ENCODE assay signal across 20 cellular contexts in the genomic region with DNA sequence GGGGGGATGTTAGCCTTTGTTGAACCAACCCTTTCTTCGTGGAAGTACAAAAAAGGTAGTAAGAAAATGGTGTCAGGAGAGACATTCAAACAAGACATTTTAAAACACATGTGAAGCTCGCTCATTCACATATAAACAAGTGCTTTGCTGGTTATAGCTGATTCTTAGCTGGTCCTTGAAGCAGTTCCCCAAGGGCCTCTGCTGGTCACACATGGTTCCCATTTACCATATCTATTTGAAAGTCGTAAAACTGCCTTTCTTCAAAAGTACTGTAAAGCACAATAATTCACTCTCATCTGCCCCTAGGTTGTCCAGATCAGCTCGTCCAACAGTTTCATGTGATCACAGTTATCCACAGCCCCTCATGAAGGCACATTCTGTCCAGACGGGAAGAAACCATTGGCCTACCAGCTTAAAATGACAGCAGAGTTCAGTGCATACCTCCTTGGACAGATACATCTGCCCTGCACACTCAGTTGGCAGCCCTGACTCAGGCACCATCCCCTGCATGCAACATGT.
DNase-seq lines count a peak whose midpoint lies in the region; FAIRE-seq and TF ChIP-seq lines count a peak whose summit lies in the region.
"Had no signal": no experiment of that assay in that cellular context is flagged by ENCODE, and none has a peak within 500 bp of the region (broad histone marks: within the 10 kb centered on the region; RNA-seq: fewer than 3 reads in every experiment).

No MANE protein-coding gene starts in this region.

- no peak overlapping the region for H3K14ac ChIP-seq in H1 (ENCODE audit: insufficient read length)

- H3K27me3 ChIP-seq in H1 (replicated peaks in 1 of 4; ENCODE audit: control insufficient read depth in 3 of 4, extremely low read depth in 1 of 4, insufficient read depth in 3 of 4, low read length in 3 of 4), result no peaks in the 10 kb centered on the region; a peak in 1 of 7 replicates

- H2BK120ac ChIP-seq in H1 (replicated peaks; ENCODE audit: low read depth, low read length), result no peak overlapping the region

- CTCF ChIA-PET in HEK293T (lab: Yijun Ruan, JAX), result interaction anchor here (0.6 kb wide), 1 partner anchor 184 kb away, joined by 3 read pairs; no protein-coding TSS in a partner anchor
- CTCF ChIA-PET in H1 (lab: Charles Lee; ENCODE audit: partially characterized antibody), result interaction anchor here (0.7 to 3.7 kb wide), 11 partner anchors 8 to 124 kb away, joined by 3 to 13 read pairs (median 3); no protein-coding TSS in a partner anchor

- no peaks in the 10 kb centered on the region for H3K23me2 ChIP-seq in H1 (ENCODE audit: low read depth, low read length)

- H3K27me3 Mint-ChIP-seq in nephron (ENCODE audit: low read depth) (no peaks in the 10 kb centered on the region), endothelial cell (ENCODE audit: unreplicated experiment) (peaks cover 9% of the 10 kb centered on the region)

- H3K4me3 Mint-ChIP-seq in nephron (no peak overlapping the region), endothelial cell (ENCODE audit: unreplicated experiment) (no peak overlapping the region)
- H3K4me3 Mint-ChIP-seq: CD4-positive, alpha-beta memory T cell had no signal

- no peaks in the 10 kb centered on the region for H3K4me1 ChIP-seq in H1 (replicated peaks in 1 of 4; ENCODE audit: control insufficient read depth in 3 of 4, insufficient read depth in 4 of 4, low read length in 3 of 4)

- no peaks in the 10 kb centered on the region for H3K9me3 ChIP-seq in H1 (ENCODE audit: insufficient read depth in 2 of 2, low read depth in 1 of 2, low read length in 1 of 2)
- H3K9me3 ChIP-seq: A549 had no signal

- H2BK20ac ChIP-seq in H1 (ENCODE audit: low read length), result no peak overlapping the region

- no peaks in the 10 kb centered on the region for H3K79me1 ChIP-seq in H1 (ENCODE audit: low read depth, low read length)

- H3K4me3 ChIP-seq in AG09309 (ENCODE audit: control insufficient read depth, low read depth, low read length) (no peak overlapping the region), H1 (ENCODE audit: extremely low read depth in 1 of 4, insufficient read depth in 2 of 4, low read depth in 3 of 4, low read length in 4 of 4) (no peak overlapping the region)
- H3K4me3 ChIP-seq: A549, GM23248 had no signal

- no peak overlapping the region for H4K8ac ChIP-seq in H1 (ENCODE audit: extremely low read depth, insufficient read depth, low read length)

- no peak overlapping the region for H3K18ac ChIP-seq in H1 (ENCODE audit: extremely low read depth, low read length)

- no peak for TF ChIP-seq POLR2A in H1 (IDR thresholded peaks at IDR 0.05; ENCODE audit: control extremely low read depth in 1 of 2, low read depth in 2 of 2, low read length in 2 of 2)

- peak overlapping the region; percentile 16 to 82 (median 76) for H3K27ac Mint-ChIP-seq in nephron
- no peak overlapping the region for H3K27ac Mint-ChIP-seq in endothelial cell (ENCODE audit: unreplicated experiment)
- H3K27ac Mint-ChIP-seq: CD4-positive, alpha-beta memory T cell had no signal

- H3K9ac ChIP-seq in H1 (replicated peaks in 1 of 4; ENCODE audit: extremely low read depth in 1 of 4, low read depth in 3 of 4, low read length in 3 of 4), result no peak overlapping the region
- H3K9ac ChIP-seq: GM23248 had no signal

- no peak overlapping the region for H3K4me2 ChIP-seq in H1 (ENCODE audit: insufficient read depth in 1 of 2, low read depth in 2 of 2, low read length in 2 of 2)
- H3K4me2 ChIP-seq: A549 had no signal

- H3K9me3 Mint-ChIP-seq in nephron (no peaks in the 10 kb centered on the region), endothelial cell (ENCODE audit: unreplicated experiment) (no peaks in the 10 kb centered on the region)
- H3K9me3 Mint-ChIP-seq: CD4-positive, alpha-beta memory T cell had no signal

- no peak overlapping the region for H2AFZ ChIP-seq in H1 (ENCODE audit: low read length)

- no peaks in the 10 kb centered on the region for H3K79me2 ChIP-seq in H1 (ENCODE audit: control insufficient read depth in 1 of 2, insufficient read depth in 2 of 2, low read length in 2 of 2)

- no peak for TF ChIP-seq EP300 in H1 (IDR thresholded peaks at IDR 0.05; ENCODE audit: borderline replicate concordance in 1 of 2, low read depth in 2 of 2, low read length in 2 of 2)

- H4K91ac ChIP-seq in H1 (replicated peaks; ENCODE audit: insufficient read length, low read length), result no peak overlapping the region

- FAIRE-seq in H1 (lab: Jason Lieb, UNC), result no peak
- FAIRE-seq: A549, D721Med, HepG2, RCC 7860 had no signal

- DNase-seq in AG09309 (ENCODE audit: low read depth) (peak; percentile 43), HEK293T (ENCODE audit: extremely low spot score) (no peak), H1 (ENCODE audit: low read depth in 1 of 2, low spot score in 2 of 2) (no peak), endothelial cell (ENCODE audit: low spot score) (no peak), ureter (ENCODE audit: low spot score) (no peak)
- no peak for DNase-seq in stimulated activated naive CD4-positive, alpha-beta T cell (lab: John Stamatoyannopoulos, UW)
- no peak for DNase-seq in stimulated activated CD4-positive, alpha-beta T cell treated with anti-CD3 and anti-CD28 coated beads, Interleukin-15, amount 100 ng/mL, for 24 hours
- DNase-seq: CD4-positive, alpha-beta memory T cell; DND-41; GM23248; Karpas-422; MM.1S; NCI-H187 treated with DMSO at 0.1 percent for 48 hours; NCI-H510A treated with DMSO at 0.1 percent for 48 hours; SIG-M5 had no signal

- no peak for TF ChIP-seq RAD21 in H1 (IDR thresholded peaks at IDR 0.05 in 1 of 2, conservative IDR thresholded peaks at IDR 0.05 in 1 of 2; ENCODE audit: low read depth in 2 of 2, low read length in 2 of 2)

- H3K27ac ChIP-seq in H1 (ENCODE audit: low read depth, low read length), result no peak overlapping the region
- H3K27ac ChIP-seq: A549, GM23248 had no signal

- H2AK5ac ChIP-seq in H1 (ENCODE audit: low read depth, low read length), result no peak overlapping the region

- POLR2A ChIA-PET in HEK293T (lab: Yijun Ruan, JAX), result no interaction called here
- POLR2A ChIA-PET in H1 (lab: Charles Lee; ENCODE audit: partially characterized antibody), result no interaction called here

- no peak overlapping the region for H3K4ac ChIP-seq in H1 (replicated peaks; ENCODE audit: insufficient read length, low read depth, low read length)

- H3K4me1 Mint-ChIP-seq in nephron, result peaks cover 22% of the 10 kb centered on the region
- peaks cover 12% of the 10 kb centered on the region for H3K4me1 Mint-ChIP-seq in endothelial cell (ENCODE audit: unreplicated experiment)
- H3K4me1 Mint-ChIP-seq: CD4-positive, alpha-beta memory T cell had no signal

- TF ChIP-seq CTCF in AG09309 (IDR thresholded peaks at IDR 0.05; ENCODE audit: control insufficient read depth, insufficient read depth, low read depth, low read length, missing control alignments) (no peak), H1 (IDR thresholded peaks at IDR 0.05; ENCODE audit: control extremely low read depth in 1 of 3, insufficient read depth in 1 of 3, low read depth in 1 of 3, low read length in 3 of 3) (no peak), nephron (IDR thresholded peaks at IDR 0.05; ENCODE audit: unreplicated experiment in 3 of 3) (no peak), endothelial cell (IDR thresholded peaks at IDR 0.05; ENCODE audit: unreplicated experiment) (no peak)

- H4K5ac ChIP-seq in H1 (ENCODE audit: insufficient read length, low read depth, low read length), result no peak overlapping the region

- no peak overlapping the region for H2BK12ac ChIP-seq in H1 (ENCODE audit: low read depth, low read length)

- H4K20me1 ChIP-seq in H1 (replicated peaks in 1 of 2; ENCODE audit: control insufficient read depth in 1 of 2, insufficient read depth in 2 of 2, low read length in 2 of 2), result no peaks in the 10 kb centered on the region

- H3K23ac ChIP-seq in H1 (ENCODE audit: insufficient read length), result no peak overlapping the region

- H3K36me3 ChIP-seq in H1 (ENCODE audit: control insufficient read depth in 2 of 4, insufficient read depth in 4 of 4, low read length in 3 of 4), result no peaks in the 10 kb centered on the region

- WGBS in H1 (ENCODE audit: extremely low coverage in 1 of 2, insufficient coverage in 1 of 2, insufficient read length in 1 of 2, insufficient replicate concordance in 2 of 2, low coverage in 1 of 2, low lambda C conversion rate in 2 of 2, missing lambda C conversion rate in 1 of 2), 2 experiments, result 87% methylated on average over 5 of the region's 5 CpGs; no CpG with 5 or more reads in 1 of the 2 experiments

- peak overlapping the region; percentile 20; the same call in 1 of the 2 replicates for H2BK15ac ChIP-seq in H1 (ENCODE audit: low read length)

- H2BK5ac ChIP-seq in H1 (ENCODE audit: low read depth, low read length), result no peak overlapping the region

- H3K56ac ChIP-seq in H1 (replicated peaks; ENCODE audit: insufficient read length, low read depth, low read length), result no peak overlapping the region

- H3K36me3 Mint-ChIP-seq in nephron (ENCODE audit: low read depth) (no peaks in the 10 kb centered on the region), endothelial cell (ENCODE audit: low read depth, unreplicated experiment) (no peaks in the 10 kb centered on the region)
- H3K36me3 Mint-ChIP-seq: CD4-positive, alpha-beta memory T cell had no signal

TF ChIP-seq in HEK293T, 16 proteins besides CTCF, POLR2A, EP300 and RAD21:
- TF ChIP-seq SP1 (IDR thresholded peaks at IDR 0.05), result no peak
- TF ChIP-seq CTBP1 (IDR thresholded peaks at IDR 0.05; ENCODE audit: borderline replicate concordance), result no peak
- TF ChIP-seq, protein P1, sequence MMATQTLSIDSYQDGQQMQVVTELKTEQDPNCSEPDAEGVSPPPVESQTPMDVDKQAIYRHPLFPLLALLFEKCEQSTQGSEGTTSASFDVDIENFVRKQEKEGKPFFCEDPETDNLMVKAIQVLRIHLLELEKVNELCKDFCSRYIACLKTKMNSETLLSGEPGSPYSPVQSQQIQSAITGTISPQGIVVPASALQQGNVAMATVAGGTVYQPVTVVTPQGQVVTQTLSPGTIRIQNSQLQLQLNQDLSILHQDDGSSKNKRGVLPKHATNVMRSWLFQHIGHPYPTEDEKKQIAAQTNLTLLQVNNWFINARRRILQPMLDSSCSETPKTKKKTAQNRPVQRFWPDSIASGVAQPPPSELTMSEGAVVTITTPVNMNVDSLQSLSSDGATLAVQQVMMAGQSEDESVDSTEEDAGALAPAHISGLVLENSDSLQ (IDR thresholded peaks at IDR 0.05), result peak; percentile 51; the same call in 1 of the 2 replicates

TF ChIP-seq in H1, 55 proteins besides CTCF, POLR2A, EP300 and RAD21:
- no peak for TF ChIP-seq KDM4A (IDR thresholded peaks at IDR 0.05; ENCODE audit: low read depth, low read length, severe bottlenecking)
- no peak for TF ChIP-seq RFX5 (IDR thresholded peaks at IDR 0.05; ENCODE audit: borderline replicate concordance, low read depth, low read length)
